8 cellular contexts compared by ENCODE assay signal in the genomic region with DNA sequence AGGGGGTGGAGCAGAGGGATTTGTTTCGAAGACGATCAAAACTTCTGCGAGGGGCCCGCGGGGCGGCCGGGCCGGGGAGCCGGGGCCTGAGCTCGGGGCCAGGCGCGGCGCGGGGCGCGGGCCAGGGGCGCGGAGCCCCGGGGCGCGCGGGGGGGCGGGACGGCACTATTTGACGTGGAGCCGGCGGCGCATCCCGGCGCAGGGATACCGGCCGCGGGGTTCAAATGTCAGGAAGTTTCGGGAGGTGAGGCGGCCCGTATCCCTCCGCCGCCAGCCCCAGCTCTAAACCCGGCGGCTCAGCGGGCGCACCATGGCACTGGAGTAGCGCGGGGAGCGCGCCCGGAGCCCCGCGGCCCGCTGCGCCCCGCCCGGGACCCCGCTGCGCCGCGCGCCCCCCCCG. TPM values are rescaled to one million over a fixed set of nuclear protein-coding genes. Genes with fewer than 3 reads are reported as not detected.
A peak's percentile ranks its signal among the peaks of the same experiment; 100 is the strongest.
DNase-seq lines count a peak whose midpoint lies in the region; ATAC-seq and TF ChIP-seq lines count a peak whose summit lies in the region.
"Had no signal": no experiment of that assay in that cellular context is flagged by ENCODE, and none has a peak within 500 bp of the region (broad histone marks: within the 10 kb centered on the region; RNA-seq: fewer than 3 reads in every experiment).

A gene (plus strand): TSS at position 273 of the 400 bp plus-strand sequence. CDS start 522 bp downstream, outside the sequence.

- in situ Hi-C loops in GM13977 (cut with MboI; ENCODE audit: low pct_unique_long_range_greater_than_20kb, low sequenced_read_pairs, unreplicated experiment), result no loop called here

- peak within 1 kb of the TSS; percentile 56 for H3K9ac ChIP-seq in NT2/D1 (ENCODE audit: insufficient read length, low read depth)

- 1% methylated on average over 58 to 59 of the region's 59 CpGs for WGBS in sigmoid colon, 2 donors

- TF ChIP-seq POLR2A in sigmoid colon (IDR thresholded peaks at IDR 0.05), result no peak

- peak; percentile 48 for DNase-seq in GM13977 (ENCODE audit: low spot score)
- DNase-seq in NT2/D1 (ENCODE audit: low read depth, low spot score), result no peak
- peak; percentile 67 for DNase-seq in fibroblast of gingiva (ENCODE audit: low read depth)
- no peak for DNase-seq in sigmoid colon
- no peak for DNase-seq in SIG-M5 (lab: John Stamatoyannopoulos, UW)

- intact Hi-C loops in sigmoid colon (cut with DNase I), result loop anchor here (5.0 kb wide), 1 partner anchor 169 kb away; no protein-coding TSS in a partner anchor

- H3K27me3 ChIP-seq in NT2/D1 (ENCODE audit: insufficient read depth, insufficient read length) (peaks cover 94% of the 10 kb centered on the region), sigmoid colon (peaks cover 63 to 96% (median 86%) of the 10 kb centered on the region in 3 donors)

- TF ChIP-seq EP300 in sigmoid colon (IDR thresholded peaks at IDR 0.05), result no peak

- peaks cover 21% of the 10 kb centered on the region for H3K4me1 ChIP-seq in NT2/D1 (ENCODE audit: insufficient read depth, insufficient read length)
- peaks cover 0 to 60% (median 55%) of the 10 kb centered on the region in 4 donors for H3K4me1 ChIP-seq in sigmoid colon

- peak within 1 kb of the TSS; percentile 15 for H3K4me3 ChIP-seq in NT2/D1 (ENCODE audit: insufficient read length, low read depth)
- peak within 1 kb of the TSS; percentile 18 to 41 (median 34) for H3K4me3 ChIP-seq in sigmoid colon
- H3K4me3 ChIP-seq: lung had no signal

- peak within 1 kb of the TSS in 1 of 4 donors; percentile 24 for H3K27ac ChIP-seq in sigmoid colon

- TF ChIP-seq CTCF in GM13977 (IDR thresholded peaks at IDR 0.05; ENCODE audit: extremely low read depth, insufficient read depth, missing control alignments) (no peak), sigmoid colon (IDR thresholded peaks at IDR 0.05) (no peak)

- ATAC-seq in GM21619 (IDR thresholded peaks at IDR 0.05; ENCODE audit: unreplicated experiment) (no peak), GM18519 (IDR thresholded peaks at IDR 0.05; ENCODE audit: low FRiP score, unreplicated experiment) (no peak)

- no peaks in the 10 kb centered on the region for H3K36me3 ChIP-seq in NT2/D1 (ENCODE audit: insufficient read depth, insufficient read length, low read length)
- no peaks in the 10 kb centered on the region for H3K36me3 ChIP-seq in sigmoid colon

- no peaks in the 10 kb centered on the region for H3K9me3 ChIP-seq in NT2/D1 (ENCODE audit: insufficient read depth, low read length)
- no peaks in the 10 kb centered on the region for H3K9me3 ChIP-seq in sigmoid colon

RNA-seq across cellular contexts. Expression of the gene that starts here (rescaled TPM):
- 1 to 10 TPM in 1 of 4 donors, under 1 TPM in 3; 0.14 to 1.4 (median 0.36) TPM for total RNA-seq in sigmoid colon
- under 1 TPM in 1 of 3 donors, not detected in 2; 0.12 TPM for polyA plus RNA-seq in sigmoid colon

Comparison
In these comparisons a context has a peak if more than half of its experiments do, and no peak if none do; other contexts are left out.
1. DNase-seq: peak in GM13977 (single experiment) and fibroblast of gingiva (single experiment); none in NT2/D1 (single experiment), sigmoid colon (single experiment) and SIG-M5 (single experiment).